In the genomic region with DNA sequence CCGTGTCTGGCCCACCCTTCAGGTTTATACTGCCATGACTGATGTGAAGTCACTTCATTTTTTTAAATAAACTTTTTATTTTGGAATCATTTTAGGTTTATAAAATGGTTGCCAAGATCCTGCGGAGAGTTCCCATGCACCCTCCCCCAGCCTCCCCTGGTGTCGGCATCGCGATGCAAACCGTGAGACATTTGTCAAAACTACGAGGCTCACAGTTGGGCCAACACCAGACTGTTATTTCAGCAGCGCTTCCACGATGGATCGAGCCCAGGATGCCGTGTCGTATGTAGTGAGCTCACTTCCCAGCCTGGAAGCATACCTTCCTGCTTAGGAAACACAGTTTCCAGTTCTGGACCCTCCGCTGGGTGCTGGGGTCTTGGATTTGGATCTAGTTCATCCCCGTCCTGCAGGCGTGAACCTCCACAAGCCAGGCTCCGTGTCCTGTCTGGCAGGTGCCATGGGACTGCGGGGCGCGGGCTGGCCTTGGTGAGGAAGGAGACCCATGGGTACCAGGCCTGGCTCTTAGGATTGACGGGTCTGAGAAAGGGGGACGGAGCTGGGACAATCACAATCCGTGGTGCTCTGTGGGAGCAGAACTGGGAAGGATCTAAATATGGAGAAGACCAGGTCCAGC, we compare ENCODE assay signal across 1 cellular context.
TF ChIP-seq lines count a peak whose summit lies in the region.

No MANE protein-coding gene starts in this region.

TF ChIP-seq in H1, 55 proteins besides CTCF, POLR2A, EP300 and RAD21:
- TF ChIP-seq CEBPB (IDR thresholded peaks at IDR 0.05; ENCODE audit: low read depth, low read length), result no peak
- TF ChIP-seq SIRT6 (IDR thresholded peaks at IDR 0.05; ENCODE audit: low read length), result no peak
- no peak for TF ChIP-seq RNF2 (IDR thresholded peaks at IDR 0.05; ENCODE audit: borderline replicate concordance, low read depth, low read length, missing control alignments, poor library complexity, severe bottlenecking)
- TF ChIP-seq, protein P1, sequence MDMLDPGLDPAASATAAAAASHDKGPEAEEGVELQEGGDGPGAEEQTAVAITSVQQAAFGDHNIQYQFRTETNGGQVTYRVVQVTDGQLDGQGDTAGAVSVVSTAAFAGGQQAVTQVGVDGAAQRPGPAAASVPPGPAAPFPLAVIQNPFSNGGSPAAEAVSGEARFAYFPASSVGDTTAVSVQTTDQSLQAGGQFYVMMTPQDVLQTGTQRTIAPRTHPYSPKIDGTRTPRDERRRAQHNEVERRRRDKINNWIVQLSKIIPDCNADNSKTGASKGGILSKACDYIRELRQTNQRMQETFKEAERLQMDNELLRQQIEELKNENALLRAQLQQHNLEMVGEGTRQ (IDR thresholded peaks at IDR 0.05; ENCODE audit: low read length), result no peak
- no peak for TF ChIP-seq SP1 (IDR thresholded peaks at IDR 0.05; ENCODE audit: low read depth, low read length)
- no peak for TF ChIP-seq GABPA (IDR thresholded peaks at IDR 0.05; ENCODE audit: borderline replicate concordance, insufficient read depth, low read length)
- TF ChIP-seq CBX8 (IDR thresholded peaks at IDR 0.05; ENCODE audit: borderline replicate concordance, low read depth, low read length), result no peak
- TF ChIP-seq JUND (IDR thresholded peaks at IDR 0.05; ENCODE audit: low read length), result no peak
- TF ChIP-seq JUN (IDR thresholded peaks at IDR 0.05; ENCODE audit: low read depth, low read length), result no peak
- no peak for TF ChIP-seq CBX5 (IDR thresholded peaks at IDR 0.05; ENCODE audit: low read depth, low read length)
- no peak for TF ChIP-seq FOSL1 (IDR thresholded peaks at IDR 0.05; ENCODE audit: insufficient read depth, low read depth, low read length)
- TF ChIP-seq ZNF274 (IDR thresholded peaks at IDR 0.05; ENCODE audit: borderline replicate concordance, extremely low read depth, low read length), result no peak
- TF ChIP-seq KDM5A (IDR thresholded peaks at IDR 0.05; ENCODE audit: low read length), result no peak
- TF ChIP-seq CHD1 (IDR thresholded peaks at IDR 0.05; ENCODE audit: low read depth, low read length), result no peak
- TF ChIP-seq RBBP5 (IDR thresholded peaks at IDR 0.05; ENCODE audit: borderline replicate concordance, low read depth, low read length), result no peak
- no peak for TF ChIP-seq SAP30 (IDR thresholded peaks at IDR 0.05; ENCODE audit: insufficient read depth, insufficient replicate concordance, low read length)
- no peak for TF ChIP-seq BACH1 (IDR thresholded peaks at IDR 0.05; ENCODE audit: low read length)
